8 cellular contexts compared by ENCODE assay signal in genomic region chr7:143240323-143241168, GRCh38. TPM values are rescaled to one million over a fixed set of nuclear protein-coding genes. Genes with fewer than 3 reads are reported as not detected.
DNase-seq lines count a peak whose midpoint lies in the region; ATAC-seq, FAIRE-seq and TF ChIP-seq lines count a peak whose summit lies in the region.

No MANE protein-coding gene starts in this region.

- CTCF ChIA-PET in K562 (lab: Yijun Ruan, JAX; ENCODE audit: low intra/inter-chr PET ratio) = interaction anchor here (0.6 to 2.7 kb wide), 6 partner anchors 26 to 247 kb away, joined by 3 to 39 read pairs (median 4); no protein-coding TSS in a partner anchor

- peak; percentile 95 to 98 (median 95) for TF ChIP-seq CTCF in K562 (IDR thresholded peaks at IDR 0.05 in 2 of 3, conservative IDR thresholded peaks at IDR 0.05 in 1 of 3; ENCODE audit: insufficient read depth in 2 of 3, low read depth in 1 of 3, low read length in 3 of 3)

- H3K4me2 ChIP-seq in K562 (ENCODE audit: insufficient read depth, low read length) = no peak overlapping the region

- peaks cover 13% of the 10 kb centered on the region for H3K36me3 Mint-ChIP-seq in T-helper 2 cell treated with Interferon-gamma antibody and Interleukin-4, amounts not matched to agents 5 μg/mL and 100 μg/mL, for 36 hours (ENCODE audit: low read depth)
- H3K36me3 Mint-ChIP-seq in immature natural killer cell = peaks cover 6 to 13% (median 9%) of the 10 kb centered on the region in 3 donors

- peak; percentile 98 to 99 for TF ChIP-seq RAD21 in K562 (CRISPR knock-in tag; conservative IDR thresholded peaks at IDR 0.05 in 1 of 2, IDR thresholded peaks at IDR 0.05 in 1 of 2)

- H3K27ac Mint-ChIP-seq in T-helper 2 cell treated with Interferon-gamma antibody and Interleukin-4, amounts not matched to agents 5 μg/mL and 100 μg/mL, for 36 hours = peak overlapping the region; percentile 11
- no peak overlapping the region for H3K27ac Mint-ChIP-seq in immature natural killer cell

- H3K4me1 Mint-ChIP-seq in T-helper 2 cell treated with Interferon-gamma antibody and Interleukin-4, amounts not matched to agents 5 μg/mL and 100 μg/mL, for 36 hours (ENCODE audit: low read depth) = peaks cover 45% of the 10 kb centered on the region
- peaks cover 4% of the 10 kb centered on the region in 2 donors for H3K4me1 Mint-ChIP-seq in immature natural killer cell

- in situ Hi-C loops in K562 (cut with MboI) = loop anchor here (10.0 kb wide), 1 partner anchor 64 kb away; no protein-coding TSS in a partner anchor

- H3K4me1 ChIP-seq in K562 (replicated peaks in 1 of 2; ENCODE audit: control insufficient read depth in 2 of 2, insufficient read depth in 2 of 2, low read length in 2 of 2) = no peaks in the 10 kb centered on the region; a peak in 1 of 5 replicates

- peak; percentile 95 for ATAC-seq in HG02870 (IDR thresholded peaks at IDR 0.05; ENCODE audit: unreplicated experiment)
- peak; percentile 97 for ATAC-seq in K562

- H3K27me3 ChIP-seq in K562 (ENCODE audit: control insufficient read depth in 2 of 2, insufficient read depth in 2 of 2, low read length in 2 of 2) = no peaks in the 10 kb centered on the region

- peak; percentile 91 for FAIRE-seq in K562 (lab: Jason Lieb, UNC)

- BruUV-seq in K562 (replicated peaks; lab: Mats Ljungman, UMichigan) = no TSS peak

- H3K79me2 ChIP-seq in K562 (ENCODE audit: control insufficient read depth, insufficient read depth, low read length) = no peaks in the 10 kb centered on the region

- peaks cover 20% of the 10 kb centered on the region for H3K9me3 Mint-ChIP-seq in T-helper 2 cell treated with Interferon-gamma antibody and Interleukin-4, amounts not matched to agents 5 μg/mL and 100 μg/mL, for 36 hours
- peaks cover 2 to 20% (median 11%) of the 10 kb centered on the region in 6 donors for H3K9me3 Mint-ChIP-seq in immature natural killer cell

- no peak overlapping the region for H3K4me3 ChIP-seq in K562

- WGBS in K562 (ENCODE audit: insufficient coverage, low coverage, missing lambda C conversion rate) = 6% methylated on average over 8 of the region's 8 CpGs

- TF ChIP-seq EP300 in K562 (IDR thresholded peaks at IDR 0.05; ENCODE audit: low read length) = no peak

- no peak overlapping the region for H3K4me3 Mint-ChIP-seq in T-helper 2 cell treated with Interferon-gamma antibody and Interleukin-4, amounts not matched to agents 5 μg/mL and 100 μg/mL, for 36 hours
- H3K4me3 Mint-ChIP-seq in immature natural killer cell = no peak overlapping the region

- peak; percentile 43 to 44 for DNase-seq in activated CD8-positive, alpha-beta memory T cell treated with anti-CD3 and anti-CD28 coated beads for 1 hour (ENCODE audit: extremely low read depth in 1 of 2, low read depth in 1 of 2)
- no peak for DNase-seq in activated CD8-positive, alpha-beta memory T cell treated with anti-CD3 and anti-CD28 coated beads, Interleukin-2, amount 50 U/mL, for 48 hours
- DNase-seq in NCI-H187 (lab: John Stamatoyannopoulos, UW) = peak; percentile 5 to 41
- DNase-seq in T-helper 2 cell treated with Interferon-gamma antibody and Interleukin-4, amounts not matched to agents 5 μg/mL and 100 μg/mL, for 36 hours (ENCODE audit: low spot score) = peak; percentile 61
- DNase-seq in K562 (ENCODE audit: extremely low read depth in 1 of 4, low spot score in 3 of 4) = peak; percentile 78 to 87 (median 84)
- peak; percentile 57 to 69 (median 63) for DNase-seq in immature natural killer cell
- peak; percentile 41 to 47 for DNase-seq in stimulated activated CD4-positive, alpha-beta T cell treated with anti-CD3 and anti-CD28 coated beads, Interleukin-12 subunit alpha, Interleukin-12 subunit beta, amount 100 ng/mL, for 24 hours (ENCODE audit: low read depth in 2 of 2)

- intact Hi-C loops in K562 (cut with micrococcal nuclease) = loop anchor here (1.0 to 5.0 kb wide), 6 partner anchors 17 to 257 kb away; no protein-coding TSS in a partner anchor

- TF ChIP-seq POLR2A in K562 (conservative IDR thresholded peaks at IDR 0.05) = no peak

- peaks cover 12% of the 10 kb centered on the region for H3K27me3 Mint-ChIP-seq in T-helper 2 cell treated with Interferon-gamma antibody and Interleukin-4, amounts not matched to agents 5 μg/mL and 100 μg/mL, for 36 hours (ENCODE audit: low read depth)
- H3K27me3 Mint-ChIP-seq in immature natural killer cell (ENCODE audit: low read depth in 3 of 3) = peaks cover 4 to 23% (median 13%) of the 10 kb centered on the region in 3 donors

- no peak overlapping the region for H3K27ac ChIP-seq in K562 (ENCODE audit: extremely low read depth, low read depth, low read length)

- no peaks in the 10 kb centered on the region for H4K20me1 ChIP-seq in K562 (replicated peaks; ENCODE audit: control insufficient read depth, insufficient read depth, low read length)

- no peaks in the 10 kb centered on the region for H3K9me1 ChIP-seq in K562 (ENCODE audit: control insufficient read depth, insufficient read depth, low read length)

- peak overlapping the region; percentile 11; the same call in 1 of the 2 replicates for H2AFZ ChIP-seq in K562 (ENCODE audit: low read depth, low read length)

- H3K36me3 ChIP-seq in K562 (ENCODE audit: control insufficient read depth, insufficient read depth, low read length) = no peaks in the 10 kb centered on the region

- H3K9ac ChIP-seq in K562 (ENCODE audit: insufficient read depth in 1 of 2, low read depth in 2 of 2, low read length in 2 of 2) = no peak overlapping the region

- H3K9me3 ChIP-seq in K562 (replicated peaks; ENCODE audit: control insufficient read depth, insufficient read depth, low read depth, low read length) = peaks cover 3% of the 10 kb centered on the region

- POLR2A ChIA-PET in K562 (lab: Yijun Ruan, JAX) = interaction anchor here (0.6 to 1.4 kb wide), 12 partner anchors 9 to 75 kb away, joined by 3 to 9 read pairs (median 4); partner anchors contain the start of gene TAS2R39

RNA-seq across cellular contexts. Expression of gene TAS2R40, which starts 18.7 kb away (rescaled TPM):
- not detected in 2 replicates for total RNA-seq in K562 (2011; cell fraction: chromatin; rRNA removed; ENCODE audit: low replicate concordance)
- not detected in 2 replicates for total RNA-seq in K562 (2011; cell fraction: nucleolus; rRNA removed)
- total RNA-seq in K562 (2011; cell fraction: nucleoplasm; rRNA removed) = not detected in 2 replicates
- total RNA-seq in K562 (2014; rRNA removed) = not detected in 2 replicates
- not detected in 2 replicates for total RNA-seq in K562 (2014; rRNA removed; fragmentation: Illumina TruSeq; extraction: Trizol)
- not detected in 2 replicates for total RNA-seq in K562 (2015; rRNA removed; fragmentation: Illumina TruSeq; extraction: Trizol)
- total RNA-seq in K562 (2021) = not detected in 2 replicates
- not detected in 2 replicates for polyA plus RNA-seq in K562 (2011; rRNA removed)
- not detected in 2 replicates for polyA plus RNA-seq in K562 (2011; cell fraction: cytosol; rRNA removed)
- polyA plus RNA-seq in K562 (2011; cell fraction: nucleus; rRNA removed) = not detected in 2 replicates
- not detected in 2 replicates for polyA plus RNA-seq in K562 (2012)
- polyA plus RNA-seq in K562 (2014; fragmentation: Illumina TruSeq; extraction: Trizol) = not detected in 2 replicates
- polyA plus RNA-seq in K562 (2014; fragmentation: Nextera tagmentation; extraction: Ambion mirVana) = not detected
- not detected in 2 replicates for polyA plus RNA-seq in K562 (2014; rRNA removed)
- polyA minus RNA-seq in K562 (2011; rRNA and poly(A)+ RNA removed) = not detected in 2 replicates
- polyA minus RNA-seq in K562 (2011; cell fraction: cytosol; rRNA and poly(A)+ RNA removed) = not detected in 2 replicates
- not detected in 2 replicates for polyA minus RNA-seq in K562 (2011; cell fraction: nucleus; rRNA and poly(A)+ RNA removed)
- not detected for polyA plus RNA-seq in immature natural killer cell

RNA-seq across cellular contexts. Expression of gene GSTK1, which starts 22.7 kb away (rescaled TPM):
- total RNA-seq in K562 (2011; cell fraction: chromatin; rRNA removed; ENCODE audit: low replicate concordance) = 133 and 253 TPM in 2 replicates
- 236 and 238 TPM in 2 replicates for total RNA-seq in K562 (2011; cell fraction: nucleolus; rRNA removed)
- total RNA-seq in K562 (2011; cell fraction: nucleoplasm; rRNA removed) = 199 TPM in 2 replicates
- total RNA-seq in K562 (2014; rRNA removed) = 233 TPM in 2 replicates
- total RNA-seq in K562 (2014; rRNA removed; fragmentation: Illumina TruSeq; extraction: Trizol) = 126 and 155 TPM in 2 replicates
- total RNA-seq in K562 (2015; rRNA removed; fragmentation: Illumina TruSeq; extraction: Trizol) = 178 and 183 TPM in 2 replicates
- total RNA-seq in K562 (2021) = 169 and 186 TPM in 2 replicates
- polyA plus RNA-seq in K562 (2011; rRNA removed) = 189 and 198 TPM in 2 replicates
- 214 and 232 TPM in 2 replicates for polyA plus RNA-seq in K562 (2011; cell fraction: cytosol; rRNA removed)
- 383 and 452 TPM in 2 replicates for polyA plus RNA-seq in K562 (2011; cell fraction: nucleus; rRNA removed)
- 231 and 267 TPM in 2 replicates for polyA plus RNA-seq in K562 (2012)
- 265 and 322 TPM in 2 replicates for polyA plus RNA-seq in K562 (2014; fragmentation: Illumina TruSeq; extraction: Trizol)
- polyA plus RNA-seq in K562 (2014; fragmentation: Nextera tagmentation; extraction: Ambion mirVana) = 100 to 1,000 TPM; 392 to 441 TPM
- 381 and 422 TPM in 2 replicates for polyA plus RNA-seq in K562 (2014; rRNA removed)
- polyA minus RNA-seq in K562 (2011; rRNA and poly(A)+ RNA removed) = 86.7 and 96.7 TPM in 2 replicates
- polyA minus RNA-seq in K562 (2011; cell fraction: cytosol; rRNA and poly(A)+ RNA removed) = 67.2 and 68.9 TPM in 2 replicates
- polyA minus RNA-seq in K562 (2011; cell fraction: nucleus; rRNA and poly(A)+ RNA removed) = 53.6 and 82.6 TPM in 2 replicates
- polyA plus RNA-seq in immature natural killer cell = 100 to 1,000 TPM; 238 to 266 (median 252) TPM

RNA-seq across cellular contexts. Expression of gene TMEM139, which starts 44.2 kb away (rescaled TPM):
- 0.39 and 0.83 TPM in 2 replicates for total RNA-seq in K562 (2011; cell fraction: chromatin; rRNA removed; ENCODE audit: low replicate concordance)
- 0.33 and 1.1 TPM in 2 replicates for total RNA-seq in K562 (2011; cell fraction: nucleolus; rRNA removed)
- 0.99 and 1.8 TPM in 2 replicates for total RNA-seq in K562 (2011; cell fraction: nucleoplasm; rRNA removed)
- total RNA-seq in K562 (2014; rRNA removed) = 0.27 and 0.78 TPM in 2 replicates
- 0.87 and 1.1 TPM in 2 replicates for total RNA-seq in K562 (2014; rRNA removed; fragmentation: Illumina TruSeq; extraction: Trizol)
- 0.29 and 0.75 TPM in 2 replicates for total RNA-seq in K562 (2015; rRNA removed; fragmentation: Illumina TruSeq; extraction: Trizol)
- 0.81 and 1.5 TPM in 2 replicates for total RNA-seq in K562 (2021)
- 0.20 and 0.31 TPM in 2 replicates for polyA plus RNA-seq in K562 (2011; rRNA removed)
- 0.09 and 0.16 TPM in 2 replicates for polyA plus RNA-seq in K562 (2011; cell fraction: cytosol; rRNA removed)
- 0.48 and 0.53 TPM in 2 replicates for polyA plus RNA-seq in K562 (2011; cell fraction: nucleus; rRNA removed)
- 0.91 and 1.2 TPM in 2 replicates for polyA plus RNA-seq in K562 (2012)
- 1.2 and 1.8 TPM in 2 replicates for polyA plus RNA-seq in K562 (2014; fragmentation: Illumina TruSeq; extraction: Trizol)
- 1 to 10 TPM in 1 of 2 experiments, under 1 TPM in 1; 0.79 to 1.1 TPM for polyA plus RNA-seq in K562 (2014; fragmentation: Nextera tagmentation; extraction: Ambion mirVana)
- 0.44 and 2.0 TPM in 2 replicates for polyA plus RNA-seq in K562 (2014; rRNA removed)
- 0.11 and 0.15 TPM in 2 replicates for polyA minus RNA-seq in K562 (2011; rRNA and poly(A)+ RNA removed)
- not detected in 2 replicates for polyA minus RNA-seq in K562 (2011; cell fraction: cytosol; rRNA and poly(A)+ RNA removed)
- 0.13 and 0.56 TPM in 2 replicates for polyA minus RNA-seq in K562 (2011; cell fraction: nucleus; rRNA and poly(A)+ RNA removed)
- polyA plus RNA-seq in immature natural killer cell = not detected

RNA-seq across cellular contexts. Expression of gene CASP2, which starts 47.6 kb away (rescaled TPM):
- 125 and 133 TPM in 2 replicates for total RNA-seq in K562 (2011; cell fraction: chromatin; rRNA removed; ENCODE audit: low replicate concordance)
- total RNA-seq in K562 (2011; cell fraction: nucleolus; rRNA removed) = 50.5 and 53.8 TPM in 2 replicates
- total RNA-seq in K562 (2011; cell fraction: nucleoplasm; rRNA removed) = 91.9 and 132 TPM in 2 replicates
- 21.7 and 29.5 TPM in 2 replicates for total RNA-seq in K562 (2014; rRNA removed)
- total RNA-seq in K562 (2014; rRNA removed; fragmentation: Illumina TruSeq; extraction: Trizol) = 22.7 and 23.0 TPM in 2 replicates
- 24.1 and 25.8 TPM in 2 replicates for total RNA-seq in K562 (2015; rRNA removed; fragmentation: Illumina TruSeq; extraction: Trizol)
- total RNA-seq in K562 (2021) = 64.8 and 64.9 TPM in 2 replicates
- 29.9 and 43.5 TPM in 2 replicates for polyA plus RNA-seq in K562 (2011; rRNA removed)
- polyA plus RNA-seq in K562 (2011; cell fraction: cytosol; rRNA removed) = 26.0 and 41.6 TPM in 2 replicates
- 72.1 and 80.4 TPM in 2 replicates for polyA plus RNA-seq in K562 (2011; cell fraction: nucleus; rRNA removed)
- 20.6 and 22.6 TPM in 2 replicates for polyA plus RNA-seq in K562 (2012)
- polyA plus RNA-seq in K562 (2014; fragmentation: Illumina TruSeq; extraction: Trizol) = 36.7 and 44.5 TPM in 2 replicates
- 10 to 100 TPM; 20.6 to 22.3 TPM for polyA plus RNA-seq in K562 (2014; fragmentation: Nextera tagmentation; extraction: Ambion mirVana)
- 18.8 and 22.2 TPM in 2 replicates for polyA plus RNA-seq in K562 (2014; rRNA removed)
- polyA minus RNA-seq in K562 (2011; rRNA and poly(A)+ RNA removed) = 99.3 and 105 TPM in 2 replicates
- polyA minus RNA-seq in K562 (2011; cell fraction: cytosol; rRNA and poly(A)+ RNA removed) = 63.1 and 80.5 TPM in 2 replicates
- 38.5 and 59.5 TPM in 2 replicates for polyA minus RNA-seq in K562 (2011; cell fraction: nucleus; rRNA and poly(A)+ RNA removed)
- polyA plus RNA-seq in immature natural killer cell = 10 to 100 TPM in 1 of 3 donors, 1 to 10 TPM in 2; 8.8 to 24.2 (median 9.8) TPM

RNA-seq across cellular contexts. Expression of gene TAS2R39, which starts 57.3 kb away (rescaled TPM):
- total RNA-seq in K562 (2011; cell fraction: chromatin; rRNA removed; ENCODE audit: low replicate concordance) = not detected in 2 replicates
- not detected in 2 replicates for total RNA-seq in K562 (2011; cell fraction: nucleolus; rRNA removed)
- not detected in 2 replicates for total RNA-seq in K562 (2011; cell fraction: nucleoplasm; rRNA removed)
- total RNA-seq in K562 (2014; rRNA removed) (not detected in 2 replicates), K562 (2014; rRNA removed; fragmentation: Illumina TruSeq; extraction: Trizol) (not detected in 2 replicates), K562 (2015; rRNA removed; fragmentation: Illumina TruSeq; extraction: Trizol) (not detected in 2 replicates), K562 (2021) (not detected in 2 replicates)
- polyA plus RNA-seq in K562 (2011; rRNA removed) (not detected in 2 replicates), K562 (2014; fragmentation: Illumina TruSeq; extraction: Trizol) (not detected in 2 replicates), K562 (2014; fragmentation: Nextera tagmentation; extraction: Ambion mirVana) (not detected), K562 (2014; rRNA removed) (not detected in 2 replicates), immature natural killer cell (not detected)
- polyA plus RNA-seq in K562 (2011; cell fraction: cytosol; rRNA removed) = not detected in 2 replicates
- polyA plus RNA-seq in K562 (2011; cell fraction: nucleus; rRNA removed) = not detected in 2 replicates
- polyA plus RNA-seq in K562 (2012) = not detected in 2 replicates
- polyA minus RNA-seq in K562 (2011; rRNA and poly(A)+ RNA removed) = not detected in 2 replicates
- polyA minus RNA-seq in K562 (2011; cell fraction: cytosol; rRNA and poly(A)+ RNA removed) = not detected in 2 replicates
- not detected in 2 replicates for polyA minus RNA-seq in K562 (2011; cell fraction: nucleus; rRNA and poly(A)+ RNA removed)
